1 cellular context compared by ENCODE assay signal in genomic region chr9:122580360-122580759, GRCh38.
TF ChIP-seq lines count a peak whose summit lies in the region.

No MANE protein-coding gene starts in this region.

TF ChIP-seq in K562, 482 proteins besides CTCF, POLR2A, EP300 and RAD21 (continued from another document and continues in another):
- TF ChIP-seq E4F1 (CRISPR knock-in tag; IDR thresholded peaks at IDR 0.05; ENCODE audit: borderline replicate concordance) = no peak
- TF ChIP-seq LARP7 (IDR thresholded peaks at IDR 0.05) = no peak
- peak; percentile 83 for TF ChIP-seq DPF2 (IDR thresholded peaks at IDR 0.05)
- no peak for TF ChIP-seq SRSF3 (IDR thresholded peaks at IDR 0.05; ENCODE audit: insufficient read depth, low read length)
- TF ChIP-seq NFATC3 (IDR thresholded peaks at IDR 0.05) = no peak
- TF ChIP-seq MNT (conservative IDR thresholded peaks at IDR 0.05) = 0 out of 4 replicates have a peak, but pooled peaks have one; percentile 22 to 45
- peak; percentile 81; the same call in 1 of the 2 replicates for TF ChIP-seq MAFK (IDR thresholded peaks at IDR 0.05; ENCODE audit: low read length)
- no peak for TF ChIP-seq DEAF1 (CRISPR knock-in tag; IDR thresholded peaks at IDR 0.05)
- no peak for TF ChIP-seq TFAM (CRISPR knock-in tag; conservative IDR thresholded peaks at IDR 0.05)
- TF ChIP-seq ZNF133 (CRISPR knock-in tag; IDR thresholded peaks at IDR 0.05) = no peak
- TF ChIP-seq HMG20B (CRISPR knock-in tag; IDR thresholded peaks at IDR 0.05) = no peak
- no peak for TF ChIP-seq DIDO1 (tag; IDR thresholded peaks at IDR 0.05; ENCODE audit: low read depth)
- TF ChIP-seq ARID3B (CRISPR knock-in tag; IDR thresholded peaks at IDR 0.05; ENCODE audit: borderline replicate concordance) = no peak
- TF ChIP-seq RB1 (IDR thresholded peaks at IDR 0.05; ENCODE audit: low read depth) = no peak
- no peak for TF ChIP-seq ZNF280B (CRISPR knock-in tag; IDR thresholded peaks at IDR 0.05)
- TF ChIP-seq SETDB1 (IDR thresholded peaks at IDR 0.05; ENCODE audit: low read length) = no peak
- no peak for TF ChIP-seq MEF2A (IDR thresholded peaks at IDR 0.05; ENCODE audit: control insufficient read depth, low read depth, low read length)
- TF ChIP-seq ZNF609 (CRISPR knock-in tag; IDR thresholded peaks at IDR 0.05; ENCODE audit: borderline replicate concordance) = no peak
- no peak for TF ChIP-seq PYGO2 (tag; IDR thresholded peaks at IDR 0.05)
- TF ChIP-seq ZNF707 (CRISPR knock-in tag; conservative IDR thresholded peaks at IDR 0.05) = no peak
- TF ChIP-seq HLTF (IDR thresholded peaks at IDR 0.05) = no peak
- no peak for TF ChIP-seq FOXJ2 (tag; IDR thresholded peaks at IDR 0.05)
- TF ChIP-seq TFAP4 (CRISPR knock-in tag; IDR thresholded peaks at IDR 0.05; ENCODE audit: borderline replicate concordance) = no peak
- no peak; the same call in 1 of the 2 replicates for TF ChIP-seq ZBTB2 (IDR thresholded peaks at IDR 0.05)
- TF ChIP-seq ZBED1 (IDR thresholded peaks at IDR 0.05) = no peak
- TF ChIP-seq ZNF444 (CRISPR knock-in tag; IDR thresholded peaks at IDR 0.05) = no peak
- no peak for TF ChIP-seq CHD1 (IDR thresholded peaks at IDR 0.05; ENCODE audit: low read length)
- TF ChIP-seq NKRF (IDR thresholded peaks at IDR 0.05; ENCODE audit: borderline replicate concordance) = no peak
- TF ChIP-seq CCAR2 (IDR thresholded peaks at IDR 0.05; ENCODE audit: low read depth, low read length) = no peak
- no peak for TF ChIP-seq GTF2A2 (tag; IDR thresholded peaks at IDR 0.05)
- 0 out of 2 replicates have a peak, but pooled peaks have one; percentile 36 for TF ChIP-seq CTBP1 (IDR thresholded peaks at IDR 0.05; ENCODE audit: borderline replicate concordance)
- no peak for TF ChIP-seq AFF4 (CRISPR knock-in tag; IDR thresholded peaks at IDR 0.05)
- peak; percentile 31 for TF ChIP-seq HDAC3 (IDR thresholded peaks at IDR 0.05; ENCODE audit: borderline replicate concordance, partially characterized antibody)
- peak; percentile 87 for TF ChIP-seq MAFG (tag; conservative IDR thresholded peaks at IDR 0.05)
- TF ChIP-seq ZSCAN32 (CRISPR knock-in tag; IDR thresholded peaks at IDR 0.05) = no peak
- no peak for TF ChIP-seq ZBTB17 (CRISPR knock-in tag; IDR thresholded peaks at IDR 0.05)
- TF ChIP-seq ZNF561 (CRISPR knock-in tag; conservative IDR thresholded peaks at IDR 0.05) = no peak
- TF ChIP-seq ZNF699 (CRISPR knock-in tag; IDR thresholded peaks at IDR 0.05; ENCODE audit: insufficient replicate concordance) = no peak
- no peak for TF ChIP-seq NR4A1 (CRISPR knock-in tag; IDR thresholded peaks at IDR 0.05)
- no peak for TF ChIP-seq NR4A1 (tag; IDR thresholded peaks at IDR 0.05)
- TF ChIP-seq SMARCA4 (IDR thresholded peaks at IDR 0.05) = peak; percentile 88
